ENCODE assay signal across 15 cellular contexts in genomic region chr6:61977951-61978350, GRCh38.
"Had no signal": no experiment of that assay in that cellular context is flagged by ENCODE, and none has a peak within 500 bp of the region (broad histone marks: within the 10 kb centered on the region; RNA-seq: fewer than 3 reads in every experiment).

No MANE protein-coding gene starts in this region.

- H3K9me3 ChIP-seq: body of pancreas, heart left ventricle, testis had no signal

- H3K4me1 ChIP-seq: body of pancreas, heart left ventricle, testis had no signal

- H3K27ac ChIP-seq: body of pancreas, heart left ventricle, testis, VCaP had no signal

- H3K4me3 ChIP-seq: body of pancreas, heart left ventricle, testis had no signal

- DNase-seq: activated CD4-positive, alpha-beta memory T cell treated with anti-CD3 and anti-CD28 coated beads, Interleukin-2, amount 10 ng/mL, durations not matched to agents 7 days and 5 days; activated CD4-positive, alpha-beta T cell treated with anti-CD3 and anti-CD28 coated beads, Interleukin-2, amount 10 ng/mL, durations not matched to agents 24 days and 14 days; activated CD8-positive, alpha-beta memory T cell treated with anti-CD3 and anti-CD28 coated beads, Interleukin-2, amount 10 ng/mL, durations not matched to agents 7 days and 5 days; activated gamma-delta T cell; activated T-cell treated with anti-CD3 and anti-CD28 coated beads for 4 hours; anterior cingulate cortex; body of pancreas; heart left ventricle; left cardiac atrium; stimulated activated CD4-positive, alpha-beta T cell treated with anti-CD3 and anti-CD28 coated beads, Interleukin-4, amount 100 ng/mL, for 1 hour; stimulated activated naive CD4-positive, alpha-beta T cell; testis; trophoblast cell had no signal

- FAIRE-seq: islet of Langerhans had no signal

- H3K27me3 ChIP-seq: body of pancreas, heart left ventricle, testis had no signal

- H3K36me3 ChIP-seq: heart left ventricle had no signal
